ENCODE assay signal across 23 cellular contexts in the genomic region with DNA sequence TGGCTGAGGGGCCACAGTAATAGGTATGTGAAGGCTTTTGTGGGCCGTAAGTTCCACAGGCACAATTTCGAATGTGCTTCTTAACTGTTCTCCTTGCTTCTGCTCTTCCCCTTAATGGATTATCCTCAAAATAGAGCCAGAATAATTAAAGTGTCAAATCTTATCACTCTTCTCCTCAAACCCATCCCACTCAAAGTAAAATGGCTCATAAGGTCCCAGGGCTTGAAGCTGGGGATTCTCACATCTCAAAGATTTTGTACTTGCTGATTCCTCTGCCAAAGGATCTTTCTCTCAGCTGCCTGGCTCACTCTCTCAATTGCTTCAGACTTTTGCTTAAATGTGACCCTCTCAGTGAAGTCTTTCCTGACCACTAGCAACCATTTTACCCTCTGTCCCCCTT. TPM values are rescaled to one million over a fixed set of nuclear protein-coding genes. Genes with fewer than 3 reads are reported as not detected.
DNase-seq lines count a peak whose midpoint lies in the region; ATAC-seq and TF ChIP-seq lines count a peak whose summit lies in the region.
"Had no signal": no experiment of that assay in that cellular context is flagged by ENCODE, and none has a peak within 500 bp of the region (broad histone marks: within the 10 kb centered on the region; RNA-seq: fewer than 3 reads in every experiment).

No MANE protein-coding gene starts in this region.

- H4K20me1 ChIP-seq in GM23338 (replicated peaks; ENCODE audit: insufficient read depth): no peaks in the 10 kb centered on the region
- H4K20me1 ChIP-seq: BLaER1 had no signal

- ATAC-seq in GM23338 (no peak), GM21381 (IDR thresholded peaks at IDR 0.05; ENCODE audit: unreplicated experiment) (no peak)
- ATAC-seq: GM12878 had no signal

- no peaks in the 10 kb centered on the region for H3K79me2 ChIP-seq in GM23338 (replicated peaks; ENCODE audit: insufficient read depth)

- H3K4me1 Mint-ChIP-seq in GM23338: peaks cover 6% of the 10 kb centered on the region; the same call in 2 of the 3 replicates
- H3K4me1 Mint-ChIP-seq: CD14-positive monocyte; CD4-positive, alpha-beta memory T cell; CD4-positive, CD25-positive, alpha-beta regulatory T cell; CD8-positive, alpha-beta memory T cell had no signal

- H3K27me3 ChIP-seq in GM23338 (ENCODE audit: insufficient read depth): no peaks in the 10 kb centered on the region
- H3K27me3 ChIP-seq: BE2C, BLaER1 had no signal

- peak overlapping the region; percentile 2; the same call in 1 of the 2 replicates for H3K27ac Mint-ChIP-seq in GM23338
- H3K27ac Mint-ChIP-seq: CD14-positive monocyte; CD4-positive, alpha-beta memory T cell; CD4-positive, CD25-positive, alpha-beta regulatory T cell; CD8-positive, alpha-beta memory T cell had no signal

- no peaks in the 10 kb centered on the region for H3K4me1 ChIP-seq in GM23338 (ENCODE audit: insufficient read depth)
- H3K4me1 ChIP-seq: BE2C, BLaER1 had no signal

- H3F3A ChIP-seq in GM23338 (replicated peaks; ENCODE audit: low read depth): no peaks in the 10 kb centered on the region

- no peaks in the 10 kb centered on the region for H3K27me3 Mint-ChIP-seq in GM23338 (ENCODE audit: insufficient read depth, low read depth, poor library complexity)
- H3K27me3 Mint-ChIP-seq: CD4-positive, alpha-beta memory T cell; CD4-positive, CD25-positive, alpha-beta regulatory T cell had no signal

- no peak for TF ChIP-seq CTCF in GM23338 (conservative IDR thresholded peaks at IDR 0.05; ENCODE audit: low read depth in 2 of 2)

- no peak overlapping the region for H3K4me3 ChIP-seq in GM23338
- H3K4me3 ChIP-seq: BLaER1, GM12878 had no signal

- H3K9me2 ChIP-seq in GM23338 (ENCODE audit: insufficient read depth): no peaks in the 10 kb centered on the region

- H3K9me3 Mint-ChIP-seq in GM23338: no peaks in the 10 kb centered on the region

- no peaks in the 10 kb centered on the region for H3K36me3 ChIP-seq in GM23338 (ENCODE audit: insufficient read depth)
- H3K36me3 ChIP-seq: BE2C, BLaER1 had no signal

- H3K27ac ChIP-seq in GM23338 (ENCODE audit: low read depth) (no peak overlapping the region), caudate nucleus (ENCODE audit: low read depth, low read length) (peak overlapping the region; percentile 30)
- H3K27ac ChIP-seq: BLaER1 had no signal

- no peak overlapping the region for H3K4me2 ChIP-seq in GM23338
- H3K4me2 ChIP-seq: BLaER1 had no signal

- no peak overlapping the region; the same call in 1 of the 2 replicates for H2AFZ ChIP-seq in GM23338

- H3K36me3 Mint-ChIP-seq in GM23338 (ENCODE audit: low read depth): 0 out of 3 replicates have a peak, but pooled peaks cover 3% of the 10 kb centered on the region
- H3K36me3 Mint-ChIP-seq: CD14-positive monocyte; CD4-positive, alpha-beta memory T cell; CD4-positive, CD25-positive, alpha-beta regulatory T cell; CD8-positive, alpha-beta memory T cell had no signal

- no peak overlapping the region for H3K4me3 Mint-ChIP-seq in GM23338
- H3K4me3 Mint-ChIP-seq: CD14-positive monocyte; CD4-positive, alpha-beta memory T cell; CD4-positive, CD25-positive, alpha-beta regulatory T cell; CD8-positive, alpha-beta memory T cell had no signal

- DNase-seq in GM23338 (ENCODE audit: low spot score) (no peak), caudate nucleus (lab: John Stamatoyannopoulos, UW) (peak in 3 of 61 donors; percentile 16 to 45 (median 18)), putamen (ENCODE audit: low spot score) (peak; percentile 59), NCI-H128 (lab: John Stamatoyannopoulos, UW; ENCODE audit: unreplicated experiment) (no peak)
- DNase-seq: 8988T; ACHN; BE2C; C1 segment of cervical spinal cord; CD4-positive, alpha-beta memory T cell; CD4-positive, CD25-positive, alpha-beta regulatory T cell; CD8-positive, alpha-beta memory T cell; COR-L47; DMS 273 treated with DMSO at 0.1 percent for 48 hours; DMS153; DMS53; DMS79; DND-41; EL; GDM1 had no signal

TF ChIP-seq in GM23338, 12 proteins besides CTCF, POLR2A, EP300 and RAD21 (continues in another document):
- TF ChIP-seq, protein P1, sequence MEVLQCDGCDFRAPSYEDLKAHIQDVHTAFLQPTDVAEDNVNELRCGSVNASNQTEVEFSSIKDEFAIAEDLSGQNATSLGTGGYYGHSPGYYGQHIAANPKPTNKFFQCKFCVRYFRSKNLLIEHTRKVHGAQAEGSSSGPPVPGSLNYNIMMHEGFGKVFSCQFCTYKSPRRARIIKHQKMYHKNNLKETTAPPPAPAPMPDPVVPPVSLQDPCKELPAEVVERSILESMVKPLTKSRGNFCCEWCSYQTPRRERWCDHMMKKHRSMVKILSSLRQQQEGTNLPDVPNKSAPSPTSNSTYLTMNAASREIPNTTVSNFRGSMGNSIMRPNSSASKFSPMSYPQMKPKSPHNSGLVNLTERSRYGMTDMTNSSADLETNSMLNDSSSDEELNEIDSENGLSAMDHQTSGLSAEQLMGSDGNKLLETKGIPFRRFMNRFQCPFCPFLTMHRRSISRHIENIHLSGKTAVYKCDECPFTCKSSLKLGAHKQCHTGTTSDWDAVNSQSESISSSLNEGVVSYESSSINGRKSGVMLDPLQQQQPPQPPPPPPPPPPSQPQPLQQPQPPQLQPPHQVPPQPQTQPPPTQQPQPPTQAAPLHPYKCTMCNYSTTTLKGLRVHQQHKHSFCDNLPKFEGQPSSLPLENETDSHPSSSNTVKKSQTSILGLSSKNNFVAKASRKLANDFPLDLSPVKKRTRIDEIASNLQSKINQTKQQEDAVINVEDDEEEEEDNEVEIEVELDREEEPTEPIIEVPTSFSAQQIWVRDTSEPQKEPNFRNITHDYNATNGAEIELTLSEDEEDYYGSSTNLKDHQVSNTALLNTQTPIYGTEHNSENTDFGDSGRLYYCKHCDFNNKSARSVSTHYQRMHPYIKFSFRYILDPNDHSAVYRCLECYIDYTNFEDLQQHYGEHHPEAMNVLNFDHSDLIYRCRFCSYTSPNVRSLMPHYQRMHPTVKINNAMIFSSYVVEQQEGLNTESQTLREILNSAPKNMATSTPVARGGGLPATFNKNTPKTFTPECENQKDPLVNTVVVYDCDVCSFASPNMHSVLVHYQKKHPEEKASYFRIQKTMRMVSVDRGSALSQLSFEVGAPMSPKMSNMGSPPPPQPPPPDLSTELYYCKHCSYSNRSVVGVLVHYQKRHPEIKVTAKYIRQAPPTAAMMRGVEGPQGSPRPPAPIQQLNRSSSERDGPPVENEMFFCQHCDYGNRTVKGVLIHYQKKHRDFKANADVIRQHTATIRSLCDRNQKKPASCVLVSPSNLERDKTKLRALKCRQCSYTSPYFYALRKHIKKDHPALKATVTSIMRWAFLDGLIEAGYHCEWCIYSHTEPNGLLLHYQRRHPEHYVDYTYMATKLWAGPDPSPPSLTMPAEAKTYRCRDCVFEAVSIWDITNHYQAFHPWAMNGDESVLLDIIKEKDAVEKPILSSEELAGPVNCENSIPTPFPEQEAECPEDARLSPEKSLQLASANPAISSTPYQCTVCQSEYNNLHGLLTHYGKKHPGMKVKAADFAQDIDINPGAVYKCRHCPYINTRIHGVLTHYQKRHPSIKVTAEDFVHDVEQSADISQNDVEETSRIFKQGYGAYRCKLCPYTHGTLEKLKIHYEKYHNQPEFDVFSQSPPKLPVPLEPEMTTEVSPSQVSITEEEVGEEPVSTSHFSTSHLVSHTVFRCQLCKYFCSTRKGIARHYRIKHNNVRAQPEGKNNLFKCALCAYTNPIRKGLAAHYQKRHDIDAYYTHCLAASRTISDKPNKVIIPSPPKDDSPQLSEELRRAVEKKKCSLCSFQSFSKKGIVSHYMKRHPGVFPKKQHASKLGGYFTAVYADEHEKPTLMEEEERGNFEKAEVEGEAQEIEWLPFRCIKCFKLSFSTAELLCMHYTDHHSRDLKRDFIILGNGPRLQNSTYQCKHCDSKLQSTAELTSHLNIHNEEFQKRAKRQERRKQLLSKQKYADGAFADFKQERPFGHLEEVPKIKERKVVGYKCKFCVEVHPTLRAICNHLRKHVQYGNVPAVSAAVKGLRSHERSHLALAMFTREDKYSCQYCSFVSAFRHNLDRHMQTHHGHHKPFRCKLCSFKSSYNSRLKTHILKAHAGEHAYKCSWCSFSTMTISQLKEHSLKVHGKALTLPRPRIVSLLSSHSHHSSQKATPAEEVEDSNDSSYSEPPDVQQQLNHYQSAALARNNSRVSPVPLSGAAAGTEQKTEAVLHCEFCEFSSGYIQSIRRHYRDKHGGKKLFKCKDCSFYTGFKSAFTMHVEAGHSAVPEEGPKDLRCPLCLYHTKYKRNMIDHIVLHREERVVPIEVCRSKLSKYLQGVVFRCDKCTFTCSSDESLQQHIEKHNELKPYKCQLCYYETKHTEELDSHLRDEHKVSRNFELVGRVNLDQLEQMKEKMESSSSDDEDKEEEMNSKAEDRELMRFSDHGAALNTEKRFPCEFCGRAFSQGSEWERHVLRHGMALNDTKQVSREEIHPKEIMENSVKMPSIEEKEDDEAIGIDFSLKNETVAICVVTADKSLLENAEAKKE (CRISPR knock-in tag; IDR thresholded peaks at IDR 0.05): no peak
- TF ChIP-seq ZNF114 (CRISPR knock-in tag; IDR thresholded peaks at IDR 0.05) (no peak), EZH2phosphoT487 (IDR thresholded peaks at IDR 0.05; ENCODE audit: unreplicated experiment) (no peak), POLR2AphosphoS5 (IDR thresholded peaks at IDR 0.05; ENCODE audit: low read depth) (no peak), REST (IDR thresholded peaks at IDR 0.05; ENCODE audit: unreplicated experiment) (no peak)

RNA-seq across cellular contexts. Expression of gene ADAMTS3, which starts 16.6 kb away (rescaled TPM):
- 3.2 and 3.7 TPM in 2 replicates for total RNA-seq in GM23338 (2014; rRNA removed; shearing (Covaris generic))
- polyA plus RNA-seq in GM23338 (2016; fragmentation: Nextera tagmentation; extraction: Ambion mirVana): 1.0 and 1.2 TPM in 2 replicates
- total RNA-seq: CD4-positive, alpha-beta memory T cell; CD4-positive, CD25-positive, alpha-beta regulatory T cell; CD8-positive, alpha-beta memory T cell had no signal
- polyA plus RNA-seq: CD14-positive monocyte; CD4-positive, alpha-beta memory T cell; CD8-positive, alpha-beta memory T cell had no signal
